18 cellular contexts compared by ENCODE assay signal in genomic region chr15:34818531-34818930, GRCh38. TPM values are rescaled to one million over a fixed set of nuclear protein-coding genes. Genes with fewer than 3 reads are reported as not detected.
DNase-seq lines count a peak whose midpoint lies in the region; ATAC-seq, FAIRE-seq and TF ChIP-seq lines count a peak whose summit lies in the region.
"Had no signal": no experiment of that assay in that cellular context is flagged by ENCODE, and none has a peak within 500 bp of the region (broad histone marks: within the 10 kb centered on the region; RNA-seq: fewer than 3 reads in every experiment).

No MANE protein-coding gene starts in this region.

- no peaks in the 10 kb centered on the region for H3K4me1 Mint-ChIP-seq in activated CD8-positive, alpha-beta memory T cell treated with anti-CD3 and anti-CD28 coated beads, Interleukin-2, amount 10 ng/mL, durations not matched to agents 7 days and 5 days

- H4K91ac ChIP-seq in IMR-90 (ENCODE audit: insufficient read depth, low read depth, low read length) (no peak overlapping the region), H1 (replicated peaks; ENCODE audit: insufficient read length, low read length) (no peak overlapping the region)

- H4K8ac ChIP-seq in IMR-90 (ENCODE audit: low read depth in 2 of 2, low read length in 2 of 2) (no peak overlapping the region), H1 (ENCODE audit: extremely low read depth, insufficient read depth, low read length) (no peak overlapping the region)

- POLR2A ChIA-PET in IMR-90 (lab: Charles Lee; ENCODE audit: unreplicated experiment) (no interaction called here), H1 (lab: Charles Lee; ENCODE audit: partially characterized antibody) (interaction anchor here (0.6 kb wide), 1 partner anchor 1375 kb away, joined by 3 read pairs; no protein-coding TSS in a partner anchor)

- H3K79me2 ChIP-seq in H1 (ENCODE audit: control insufficient read depth in 1 of 2, insufficient read depth in 2 of 2, low read length in 2 of 2), result no peaks in the 10 kb centered on the region

- no peak overlapping the region for H2BK12ac ChIP-seq in H1 (ENCODE audit: low read depth, low read length)

- no peak overlapping the region for H3K4ac ChIP-seq in IMR-90 (ENCODE audit: low read depth, low read length)
- no peak overlapping the region for H3K4ac ChIP-seq in H1 (replicated peaks; ENCODE audit: insufficient read length, low read depth, low read length)

- H2BK20ac ChIP-seq in IMR-90 (ENCODE audit: low read depth, low read length), result 0 out of 2 replicates have a peak overlapping the region, but pooled peaks have one; percentile 2
- H2BK20ac ChIP-seq in H1 (ENCODE audit: low read length), result no peak overlapping the region

- no peak overlapping the region for H2AK9ac ChIP-seq in IMR-90 (replicated peaks; ENCODE audit: low read depth, low read length, poor library complexity)

- intact Hi-C loops in IMR-90 (cut with micrococcal nuclease), result no loop called here

- no peak overlapping the region for H3K27ac Mint-ChIP-seq in activated CD8-positive, alpha-beta memory T cell treated with anti-CD3 and anti-CD28 coated beads, Interleukin-2, amount 10 ng/mL, durations not matched to agents 7 days and 5 days
- H3K27ac Mint-ChIP-seq: CD8-positive, alpha-beta T cell had no signal

- TF ChIP-seq POLR2A in IMR-90 (IDR thresholded peaks at IDR 0.05; ENCODE audit: low read depth, low read length) (no peak), H1 (IDR thresholded peaks at IDR 0.05; ENCODE audit: control extremely low read depth in 1 of 2, low read depth in 2 of 2, low read length in 2 of 2) (no peak)

- DNase-seq in EH (ENCODE audit: low read depth) (peak; percentile 85), IMR-90 (peak; percentile 75), H1 (ENCODE audit: low read depth in 1 of 2, low spot score in 2 of 2) (no peak), RKO (ENCODE audit: low spot score) (no peak)
- DNase-seq in activated CD8-positive, alpha-beta memory T cell treated with anti-CD3 and anti-CD28 coated beads, Interleukin-2, amount 10 ng/mL, durations not matched to agents 7 days and 5 days, result no peak
- DNase-seq in stimulated activated CD8-positive, alpha-beta memory T cell treated with anti-CD3 and anti-CD28 coated beads, Interleukin-4, amount 100 ng/mL, for 48 hours, result no peak
- DNase-seq: ACHN; CD8-positive, alpha-beta T cell; DMS79 treated with DMSO at 0.1 percent for 48 hours; GF-D8; NCI-H1417 treated with DMSO at 0.1 percent for 48 hours; NCI-H2029; NCI-H2171 treated with DMSO at 0.1 percent for 48 hours; NCI-H510A had no signal

- H3K79me1 ChIP-seq in IMR-90 (ENCODE audit: low read depth in 1 of 2, low read length in 2 of 2), result no peaks in the 10 kb centered on the region
- no peaks in the 10 kb centered on the region for H3K79me1 ChIP-seq in H1 (ENCODE audit: low read depth, low read length)

- H4K20me1 ChIP-seq in IMR-90 (ENCODE audit: insufficient read depth, low read length) (no peaks in the 10 kb centered on the region), H1 (replicated peaks in 1 of 2; ENCODE audit: control insufficient read depth in 1 of 2, insufficient read depth in 2 of 2, low read length in 2 of 2) (no peaks in the 10 kb centered on the region)
- H4K20me1 ChIP-seq: BLaER1 had no signal

- in situ Hi-C loops in IMR-90 (cut with MboI; ENCODE audit: low sequenced_read_pairs), result no loop called here

- H2BK5ac ChIP-seq in IMR-90 (ENCODE audit: low read depth, low read length, poor library complexity, severe bottlenecking) (peak overlapping the region; percentile 46), H1 (ENCODE audit: low read depth, low read length) (no peak overlapping the region)

- ATAC-seq in IMR-90 (ENCODE audit: low read depth) (peak; percentile 78), HG02763 (IDR thresholded peaks at IDR 0.05; ENCODE audit: unreplicated experiment) (no peak)
- ATAC-seq in activated CD8-positive, alpha-beta memory T cell treated with anti-CD3 and anti-CD28 coated beads, Interleukin-2, amount 10 ng/mL, durations not matched to agents 7 days and 5 days, result no peak
- ATAC-seq: CD8-positive, alpha-beta T cell had no signal

- H3K27me3 ChIP-seq in IMR-90 (ENCODE audit: control insufficient read depth, insufficient read depth, low read length), result peaks cover 4% of the 10 kb centered on the region
- H3K27me3 ChIP-seq in H1 (replicated peaks in 1 of 4; ENCODE audit: control insufficient read depth in 3 of 4, extremely low read depth in 1 of 4, insufficient read depth in 3 of 4, low read length in 3 of 4), result peaks cover 0 to 1% (median 0%) of the 10 kb centered on the region in 4 experiments; a peak in 1 of 7 replicates
- H3K27me3 ChIP-seq: BLaER1 had no signal

- peak overlapping the region; percentile 20; the same call in 1 of the 2 replicates for H2AK5ac ChIP-seq in IMR-90 (ENCODE audit: low read depth, low read length)
- no peak overlapping the region for H2AK5ac ChIP-seq in H1 (ENCODE audit: low read depth, low read length)

- H3K4me3 Mint-ChIP-seq in activated CD8-positive, alpha-beta memory T cell treated with anti-CD3 and anti-CD28 coated beads, Interleukin-2, amount 10 ng/mL, durations not matched to agents 7 days and 5 days, result no peak overlapping the region
- H3K4me3 Mint-ChIP-seq: CD8-positive, alpha-beta T cell had no signal

- H3K4me1 ChIP-seq in IMR-90 (ENCODE audit: control insufficient read depth, insufficient read depth, low read length) (peaks cover 8% of the 10 kb centered on the region), H1 (replicated peaks in 1 of 4; ENCODE audit: control insufficient read depth in 3 of 4, insufficient read depth in 4 of 4, low read length in 3 of 4) (no peaks in the 10 kb centered on the region)
- H3K4me1 ChIP-seq: BLaER1, HAP-1 had no signal

- CTCF ChIA-PET in IMR-90 (lab: Yijun Ruan, JAX) (no interaction called here), H1 (lab: Charles Lee; ENCODE audit: partially characterized antibody) (no interaction called here)
- CTCF ChIA-PET in activated CD8-positive, alpha-beta memory T cell treated with anti-CD3 and anti-CD28 coated beads, Interleukin-2, amount 10 ng/mL, durations not matched to agents 7 days and 5 days (lab: Charles Lee), result no interaction called here

- no peaks in the 10 kb centered on the region; the same call in 1 of the 2 replicates for H3K23me2 ChIP-seq in H1 (ENCODE audit: low read depth, low read length)

- H3K36me3 Mint-ChIP-seq in activated CD8-positive, alpha-beta memory T cell treated with anti-CD3 and anti-CD28 coated beads, Interleukin-2, amount 10 ng/mL, durations not matched to agents 7 days and 5 days, result no peaks in the 10 kb centered on the region
- H3K36me3 Mint-ChIP-seq: CD8-positive, alpha-beta T cell had no signal

- TF ChIP-seq CTCF in IMR-90 (conservative IDR thresholded peaks at IDR 0.05; ENCODE audit: low read depth, low read length) (no peak), H1 (IDR thresholded peaks at IDR 0.05; ENCODE audit: control extremely low read depth in 1 of 3, insufficient read depth in 1 of 3, low read depth in 1 of 3, low read length in 3 of 3) (no peak)

- H2AFZ ChIP-seq in IMR-90 (replicated peaks; ENCODE audit: low read length, poor library complexity) (no peak overlapping the region), H1 (ENCODE audit: low read length) (no peak overlapping the region)

- H3K9me3 Mint-ChIP-seq in activated CD8-positive, alpha-beta memory T cell treated with anti-CD3 and anti-CD28 coated beads, Interleukin-2, amount 10 ng/mL, durations not matched to agents 7 days and 5 days (ENCODE audit: low read depth), result no peaks in the 10 kb centered on the region
- H3K9me3 Mint-ChIP-seq: CD8-positive, alpha-beta T cell had no signal

- H3K4me3 ChIP-seq in IMR-90 (ENCODE audit: insufficient read depth, low read depth, low read length) (no peak overlapping the region), H1 (ENCODE audit: extremely low read depth in 1 of 4, insufficient read depth in 2 of 4, low read depth in 3 of 4, low read length in 4 of 4) (no peak overlapping the region)
- H3K4me3 ChIP-seq: BLaER1, HAP-1, K562 had no signal

- H3K27me3 Mint-ChIP-seq in activated CD8-positive, alpha-beta memory T cell treated with anti-CD3 and anti-CD28 coated beads, Interleukin-2, amount 10 ng/mL, durations not matched to agents 7 days and 5 days, result peaks cover 52% of the 10 kb centered on the region

- H3K4me2 ChIP-seq in IMR-90 (ENCODE audit: low read depth, low read length) (no peak overlapping the region), H1 (ENCODE audit: insufficient read depth in 1 of 2, low read depth in 2 of 2, low read length in 2 of 2) (no peak overlapping the region)
- H3K4me2 ChIP-seq: BLaER1 had no signal

- no peaks in the 10 kb centered on the region for H3K9me3 ChIP-seq in IMR-90 (ENCODE audit: control insufficient read depth, insufficient read depth, low read length)
- no peaks in the 10 kb centered on the region for H3K9me3 ChIP-seq in H1 (ENCODE audit: insufficient read depth in 2 of 2, low read depth in 1 of 2, low read length in 1 of 2)
- H3K9me3 ChIP-seq: BLaER1, HAP-1 had no signal

- H3K27ac ChIP-seq in IMR-90 (ENCODE audit: insufficient read depth, low read length) (no peak overlapping the region), H1 (ENCODE audit: low read depth, low read length) (no peak overlapping the region)
- H3K27ac ChIP-seq: BLaER1 had no signal

- H3K18ac ChIP-seq in IMR-90 (ENCODE audit: low read depth, low read length), result peak overlapping the region; percentile 2; the same call in 1 of the 2 replicates
- no peak overlapping the region for H3K18ac ChIP-seq in H1 (ENCODE audit: extremely low read depth, low read length)

- WGBS in IMR-90 (ENCODE audit: extremely low coverage in 2 of 2, insufficient read length in 1 of 2), 2 experiments, result no CpG with 5 or more reads among the region's 1 CpG
- WGBS in H1 (ENCODE audit: extremely low coverage in 1 of 2, insufficient coverage in 1 of 2, insufficient read length in 1 of 2, insufficient replicate concordance in 2 of 2, low coverage in 1 of 2, low lambda C conversion rate in 2 of 2, missing lambda C conversion rate in 1 of 2), 2 experiments, result 100% methylated on average over 1 of the region's 1 CpG; no CpG with 5 or more reads in 1 of the 2 experiments

- dilution Hi-C loops in IMR-90 (cut with HindIII; ENCODE audit: low sequenced_read_pairs, unreplicated experiment), result no loop called here

- H3K56ac ChIP-seq in IMR-90 (ENCODE audit: extremely low read depth, insufficient read depth, low read length), result no peak overlapping the region
- H3K56ac ChIP-seq in H1 (replicated peaks; ENCODE audit: insufficient read length, low read depth, low read length), result no peak overlapping the region

- no peak for TF ChIP-seq RAD21 in IMR-90 (IDR thresholded peaks at IDR 0.05; ENCODE audit: low read length)
- no peak for TF ChIP-seq RAD21 in H1 (IDR thresholded peaks at IDR 0.05 in 1 of 2, conservative IDR thresholded peaks at IDR 0.05 in 1 of 2; ENCODE audit: low read depth in 2 of 2, low read length in 2 of 2)

- no TSS peak for BruUV-seq in IMR-90 (replicated peaks; lab: Mats Ljungman, UMichigan)

- 0 out of 2 replicates have a peak, but pooled peaks cover 3% of the 10 kb centered on the region for H3K9me1 ChIP-seq in IMR-90 (ENCODE audit: insufficient read depth, low read length)

- H4K5ac ChIP-seq in IMR-90 (ENCODE audit: low read depth, low read length), result no peak overlapping the region; the same call in 1 of the 2 replicates
- no peak overlapping the region for H4K5ac ChIP-seq in H1 (ENCODE audit: insufficient read length, low read depth, low read length)

- no peaks in the 10 kb centered on the region for H3K36me3 ChIP-seq in IMR-90 (ENCODE audit: control insufficient read depth, insufficient read depth, low read length)
- H3K36me3 ChIP-seq in H1 (ENCODE audit: control insufficient read depth in 2 of 4, insufficient read depth in 4 of 4, low read length in 3 of 4), result no peaks in the 10 kb centered on the region
- H3K36me3 ChIP-seq: BLaER1, HAP-1 had no signal

- H3K23ac ChIP-seq in IMR-90 (ENCODE audit: low read depth, low read length), result no peak overlapping the region
- no peak overlapping the region for H3K23ac ChIP-seq in H1 (ENCODE audit: insufficient read length)

- no peak for TF ChIP-seq EP300 in H1 (IDR thresholded peaks at IDR 0.05; ENCODE audit: borderline replicate concordance in 1 of 2, low read depth in 2 of 2, low read length in 2 of 2)

- H2BK15ac ChIP-seq in IMR-90 (ENCODE audit: low read depth, low read length), result no peak overlapping the region
- peak overlapping the region; percentile 66; the same call in 1 of the 2 replicates for H2BK15ac ChIP-seq in H1 (ENCODE audit: low read length)

- no peak for FAIRE-seq in H1 (lab: Jason Lieb, UNC)

- H3K9ac ChIP-seq in IMR-90 (ENCODE audit: low read depth, low read length) (no peak overlapping the region), H1 (replicated peaks in 1 of 4; ENCODE audit: extremely low read depth in 1 of 4, low read depth in 3 of 4, low read length in 3 of 4) (no peak overlapping the region)
- H3K9ac ChIP-seq: BLaER1 had no signal

- H2BK120ac ChIP-seq in IMR-90 (ENCODE audit: low read depth, low read length), result no peak overlapping the region
- H2BK120ac ChIP-seq in H1 (replicated peaks; ENCODE audit: low read depth, low read length), result no peak overlapping the region

- H3K14ac ChIP-seq in IMR-90 (replicated peaks; ENCODE audit: low read depth, low read length) (no peak overlapping the region), H1 (ENCODE audit: insufficient read length) (no peak overlapping the region)

RNA-seq across cellular contexts. Expression of gene ACTC1, which starts 23.2 kb away (rescaled TPM):
- total RNA-seq in IMR-90 (2012; rRNA removed), result 0.83 and 1.1 TPM in 2 replicates
- polyA plus RNA-seq in IMR-90 (2012; rRNA removed), result 1.9 and 2.8 TPM in 2 replicates
- 0.63 and 1.7 TPM in 2 replicates for polyA plus RNA-seq in IMR-90 (2012; cell fraction: cytosol; rRNA removed)
- 1.2 TPM in 2 replicates for polyA plus RNA-seq in IMR-90 (2012; cell fraction: nucleus; rRNA removed; ENCODE audit: low replicate concordance)
- 86.2 and 90.0 TPM in 2 replicates for total RNA-seq in H1 (2021; fragmentation: NEBNext Ultra II Directional; extraction: Animal tissue kit (Norgen Biotek cat#: 25700))
- 33.0 and 37.6 TPM in 2 replicates for polyA plus RNA-seq in H1 (2011; rRNA removed)
- 23.8 TPM for polyA plus RNA-seq in H1 (2011; cell fraction: cytosol; rRNA removed)
- polyA plus RNA-seq in H1 (2011; cell fraction: nucleus; rRNA removed), result 25.5 TPM
- polyA plus RNA-seq in H1 (2012, experiment 1 of 2), result 47.2 to 73.4 TPM (median 59.6 TPM) in 4 replicates
- 71.8 TPM for polyA plus RNA-seq in H1 (2012, experiment 2 of 2)
- polyA plus RNA-seq in H1 (2013, experiment 1 of 2), result 14.5 TPM
- polyA plus RNA-seq in H1 (2013, experiment 2 of 2), result 15.4 TPM
- 44.1 and 45.6 TPM in 2 replicates for polyA minus RNA-seq in H1 (2011; rRNA and poly(A)+ RNA removed)
- polyA minus RNA-seq in H1 (2011; cell fraction: cytosol; rRNA and poly(A)+ RNA removed), result 16.4 TPM
- 20.7 TPM for polyA minus RNA-seq in H1 (2011; cell fraction: nucleus; rRNA and poly(A)+ RNA removed)
- total RNA-seq in activated CD8-positive, alpha-beta memory T cell treated with anti-CD3 and anti-CD28 coated beads, Interleukin-2, amount 10 ng/mL, durations not matched to agents 7 days and 5 days, result not detected
- total RNA-seq: CD8-positive, alpha-beta T cell had no signal

Comparison
In these comparisons a context has a peak if more than half of its experiments do, and no peak if none do; other contexts are left out.
1. DNase-seq: peak in EH (single experiment) and IMR-90 (single experiment); none in H1 (0 of 2), RKO (single experiment), activated CD8-positive, alpha-beta memory T cell treated with anti-CD3 and anti-CD28 coated beads, Interleukin-2, amount 10 ng/mL, durations not matched to agents 7 days and 5 days (single experiment) and stimulated activated CD8-positive, alpha-beta memory T cell treated with anti-CD3 and anti-CD28 coated beads, Interleukin-4, amount 100 ng/mL, for 48 hours (single experiment).
2. RNA of gene ACTC1, which starts 23.2 kb away (total RNA-seq): 86.2 to 90.0 TPM in H1; 0.83 to 1.1 TPM in IMR-90 and not detected in activated CD8-positive, alpha-beta memory T cell treated with anti-CD3 and anti-CD28 coated beads, Interleukin-2, amount 10 ng/mL, durations not matched to agents 7 days and 5 days; every median in the first group is over 10 times any median in the second.